Comparison of ENCODE assay signal across 11 cellular contexts in genomic region chr9:128550226-128550625, GRCh38. TPM values are rescaled to one million over a fixed set of nuclear protein-coding genes. Genes with fewer than 3 reads are reported as not detected.
DNase-seq lines count a peak whose midpoint lies in the region; ATAC-seq and TF ChIP-seq lines count a peak whose summit lies in the region.
"Had no signal": no experiment of that assay in that cellular context is flagged by ENCODE, and none has a peak within 500 bp of the region (broad histone marks: within the 10 kb centered on the region; RNA-seq: fewer than 3 reads in every experiment).

No MANE protein-coding gene starts in this region.

- H3K4me3 ChIP-seq in left ventricle myocardium inferior (no peak overlapping the region), psoas muscle (no peak overlapping the region), vagina (no peak overlapping the region)
- H3K4me3 ChIP-seq: SJSA1 had no signal

- no peak for TF ChIP-seq CTCF in left ventricle myocardium inferior (IDR thresholded peaks at IDR 0.05; ENCODE audit: borderline replicate concordance)
- TF ChIP-seq CTCF in psoas muscle (IDR thresholded peaks at IDR 0.05), result no peak
- TF ChIP-seq CTCF in vagina (IDR thresholded peaks at IDR 0.05), result no peak

- DNase-seq in left ventricle myocardium inferior (no peak), left cardiac atrium (no peak), psoas muscle (no peak), vagina (ENCODE audit: extremely low spot score in 2 of 2) (no peak), NCI-H510A (lab: John Stamatoyannopoulos, UW) (no peak)
- DNase-seq: COR-L47; effector CD4-positive, alpha-beta T cell had no signal

- H3K36me3 ChIP-seq in left ventricle myocardium inferior (no peaks in the 10 kb centered on the region), psoas muscle (ENCODE audit: insufficient read depth in 1 of 2, low read depth in 1 of 2) (no peaks in the 10 kb centered on the region), vagina (no peaks in the 10 kb centered on the region)

- H3K9me3 ChIP-seq in left ventricle myocardium inferior (replicated peaks), result no peaks in the 10 kb centered on the region
- no peaks in the 10 kb centered on the region for H3K9me3 ChIP-seq in psoas muscle
- H3K9me3 ChIP-seq in vagina, result no peaks in the 10 kb centered on the region
- H3K9me3 ChIP-seq: SJSA1 had no signal

- H3K4me1 ChIP-seq in left ventricle myocardium inferior (peaks cover 62% of the 10 kb centered on the region), psoas muscle (peaks cover 36% of the 10 kb centered on the region), vagina (peaks cover 42% of the 10 kb centered on the region)

- intact Hi-C loops in left ventricle myocardium inferior (cut with micrococcal nuclease) (no loop called here), left cardiac atrium (cut with DNase I) (loop anchor here in 1 of 2 donors (5.0 kb wide), 1 partner anchor 93 kb away; the partner anchor contains the start of gene ODF2), psoas muscle (cut with DNase I) (no loop called here), vagina (cut with DNase I) (loop anchor here (10.0 kb wide), 1 partner anchor 135 kb away; the partner anchor contains the start of gene SET)

- H3K27ac ChIP-seq in left ventricle myocardium inferior (replicated peaks), result peak overlapping the region; percentile 100
- peak overlapping the region; percentile 95 for H3K27ac ChIP-seq in cingulate gyrus (ENCODE audit: low read depth, low read length)
- H3K27ac ChIP-seq in psoas muscle, result peak overlapping the region; percentile 77
- peak overlapping the region; percentile 98 for H3K27ac ChIP-seq in vagina
- H3K27ac ChIP-seq: SJSA1 had no signal

- 76 to 84% (median 79%) methylated on average over 2 of the region's 2 CpGs for WGBS in psoas muscle, 3 donors

- TF ChIP-seq POLR2A in vagina (IDR thresholded peaks at IDR 0.05), result no peak

- H3K27me3 ChIP-seq in left ventricle myocardium inferior (ENCODE audit: low read depth), result no peaks in the 10 kb centered on the region
- no peaks in the 10 kb centered on the region for H3K27me3 ChIP-seq in psoas muscle (ENCODE audit: insufficient read depth in 3 of 3, low read length in 2 of 3)
- H3K27me3 ChIP-seq in vagina, result no peaks in the 10 kb centered on the region
- H3K27me3 ChIP-seq: SJSA1 had no signal

- ATAC-seq in left cardiac atrium, result no peak
- no peak for ATAC-seq in psoas muscle
- ATAC-seq in HG02588 (IDR thresholded peaks at IDR 0.05; ENCODE audit: unreplicated experiment), result no peak
- ATAC-seq in GM21515 (IDR thresholded peaks at IDR 0.05; ENCODE audit: unreplicated experiment), result no peak

RNA-seq across cellular contexts. Expression of gene SPTAN1, which starts 2.2 kb away (rescaled TPM):
- 269 TPM for total RNA-seq in left ventricle myocardium inferior
- total RNA-seq in left cardiac atrium, result 100 to 1,000 TPM; 277 to 336 TPM
- total RNA-seq in psoas muscle, result 10 to 100 TPM; 42.6 to 91.4 (median 56.2) TPM
- polyA plus RNA-seq in psoas muscle, result 10 to 100 TPM; 18.1 to 30.7 (median 26.4) TPM
- 292 TPM for total RNA-seq in vagina

RNA-seq across cellular contexts. Expression of gene GLE1, which starts 45.7 kb away (rescaled TPM):
- total RNA-seq in left ventricle myocardium inferior (18.8 TPM), left cardiac atrium (10 to 100 TPM; 15.5 to 19.1 TPM), psoas muscle (10 to 100 TPM; 16.1 to 25.7 (median 23.5) TPM), vagina (20.9 TPM)
- 10 to 100 TPM; 10.3 to 29.5 (median 13.2) TPM for polyA plus RNA-seq in psoas muscle
